In the genomic region with DNA sequence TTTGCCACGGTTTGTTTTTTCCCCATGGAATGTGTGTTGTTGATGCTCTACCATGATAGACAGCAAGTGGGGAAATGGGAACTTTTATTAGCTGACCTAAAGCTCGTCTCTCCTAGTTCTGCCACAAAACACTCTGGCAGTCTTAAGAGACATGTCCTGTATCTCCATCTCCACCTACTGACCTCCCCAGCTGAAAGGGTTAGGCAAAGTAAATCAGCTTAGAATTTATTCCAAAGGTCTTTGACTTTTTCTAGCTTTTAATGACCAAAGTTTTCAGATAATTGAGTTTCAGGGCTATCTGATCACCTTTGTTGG, we compare ENCODE assay signal across 9 cellular contexts.
"Had no signal": no experiment of that assay in that cellular context is flagged by ENCODE, and none has a peak within 500 bp of the region (broad histone marks: within the 10 kb centered on the region; RNA-seq: fewer than 3 reads in every experiment).

No MANE protein-coding gene starts in this region.

- H3K9me3 Mint-ChIP-seq: activated naive CD8-positive, alpha-beta T cell treated with anti-CD3 and anti-CD28 coated beads for 36 hours; neural crest cell had no signal

- H3K27me3 Mint-ChIP-seq: activated naive CD8-positive, alpha-beta T cell treated with anti-CD3 and anti-CD28 coated beads for 36 hours had no signal

- DNase-seq: activated effector memory CD4-positive, alpha-beta T cell treated with anti-CD3 and anti-CD28 coated beads, Interleukin-2, amount 50 U/mL, for 16 hours; activated naive CD8-positive, alpha-beta T cell treated with anti-CD3 and anti-CD28 coated beads for 36 hours; hippocampal formation; mesenchymal stem cell; stimulated activated CD4-positive, alpha-beta T cell treated with anti-CD3 and anti-CD28 coated beads, Interleukin-4, amount 100 ng/mL, for 1 hour; stimulated activated CD8-positive, alpha-beta memory T cell treated with anti-CD3 and anti-CD28 coated beads, Interleukin-4, amount 100 ng/mL, for 48 hours; stimulated activated naive CD8-positive, alpha-beta T cell treated with anti-CD3 and anti-CD28 coated beads, Interleukin-15, Interleukin-2, amounts not matched to agents 100 U/mL and 50 U/mL, for 24 hours had no signal

- H3K4me1 Mint-ChIP-seq: activated naive CD8-positive, alpha-beta T cell treated with anti-CD3 and anti-CD28 coated beads for 36 hours; neural crest cell had no signal

- ATAC-seq: activated CD4-positive, CD25-positive, alpha-beta regulatory T cell treated with anti-CD3 and anti-CD28 coated beads, Interleukin-2, amount 50 U/mL, for 24 hours; stimulated activated naive CD8-positive, alpha-beta T cell treated with anti-CD3 and anti-CD28 coated beads, Interleukin-15, Interleukin-2, amounts not matched to agents 100 U/mL and 50 U/mL, for 24 hours had no signal

- H3K4me3 Mint-ChIP-seq: activated naive CD8-positive, alpha-beta T cell treated with anti-CD3 and anti-CD28 coated beads for 36 hours; neural crest cell had no signal

- H3K27ac Mint-ChIP-seq: activated naive CD8-positive, alpha-beta T cell treated with anti-CD3 and anti-CD28 coated beads for 36 hours had no signal

- H3K36me3 Mint-ChIP-seq: activated naive CD8-positive, alpha-beta T cell treated with anti-CD3 and anti-CD28 coated beads for 36 hours had no signal
